ENCODE assay signal across 2 cellular contexts in genomic region chr12:109604902-109605536, GRCh38.
TF ChIP-seq lines count a peak whose summit lies in the region.

No MANE protein-coding gene starts in this region.

TF ChIP-seq in HEK293, 187 proteins besides CTCF, POLR2A, EP300 and RAD21:
- TF ChIP-seq TRIM28 (IDR thresholded peaks at IDR 0.05; ENCODE audit: borderline replicate concordance, low read length), result no peak
- TF ChIP-seq ZNF341 (tag by site-specific recombination; IDR thresholded peaks at IDR 0.05; ENCODE audit: low read depth), result peak; percentile 68

TF ChIP-seq in H1, 55 proteins besides CTCF, POLR2A, EP300 and RAD21:
- TF ChIP-seq JUND (IDR thresholded peaks at IDR 0.05; ENCODE audit: low read length) (no peak), JUN (IDR thresholded peaks at IDR 0.05; ENCODE audit: low read depth, low read length) (no peak), BCL11A (IDR thresholded peaks at IDR 0.05; ENCODE audit: low read depth in 2 of 2, low read length in 2 of 2) (no peak), POLR2AphosphoS5 (IDR thresholded peaks at IDR 0.05; ENCODE audit: low read depth, low read length) (no peak), PHF8 (conservative IDR thresholded peaks at IDR 0.05; ENCODE audit: low read depth, low read length) (no peak), RNF2 (IDR thresholded peaks at IDR 0.05; ENCODE audit: borderline replicate concordance, low read depth, low read length, missing control alignments, poor library complexity, severe bottlenecking) (no peak), RFX5 (IDR thresholded peaks at IDR 0.05; ENCODE audit: borderline replicate concordance, low read depth, low read length) (no peak), CTBP2 (IDR thresholded peaks at IDR 0.05; ENCODE audit: borderline replicate concordance, insufficient read depth, insufficient read length, low read length) (no peak), SAP30 (IDR thresholded peaks at IDR 0.05; ENCODE audit: insufficient read depth, insufficient replicate concordance, low read length) (no peak), HDAC6 (IDR thresholded peaks at IDR 0.05; ENCODE audit: low read depth, low read length) (no peak), TEAD4 (IDR thresholded peaks at IDR 0.05; ENCODE audit: low read depth, low read length) (no peak), TAF1 (IDR thresholded peaks at IDR 0.05; ENCODE audit: low read depth, low read length) (no peak), EGR1 (IDR thresholded peaks at IDR 0.05; ENCODE audit: borderline replicate concordance, low read depth, low read length) (no peak), SIRT6 (IDR thresholded peaks at IDR 0.05; ENCODE audit: low read length) (no peak)
TF ChIP-seq in H1: peak in this region for 0.
